ENCODE assay signal across 15 cellular contexts in genomic region chr22:20141186-20142077, GRCh38. TPM values are rescaled to one million over a fixed set of nuclear protein-coding genes. Genes with fewer than 3 reads are reported as not detected.
DNase-seq lines count a peak whose midpoint lies in the region; ATAC-seq and TF ChIP-seq lines count a peak whose summit lies in the region.
"Had no signal": no experiment of that assay in that cellular context is flagged by ENCODE, and none has a peak within 500 bp of the region (broad histone marks: within the 10 kb centered on the region; RNA-seq: fewer than 3 reads in every experiment).

No MANE protein-coding gene starts in this region.

- H3K27me3 ChIP-seq in skeletal muscle satellite cell (ENCODE audit: control insufficient read depth, insufficient read depth, low read length) (no peaks in the 10 kb centered on the region), vagina (no peaks in the 10 kb centered on the region)

- H3K9ac ChIP-seq in skeletal muscle satellite cell (ENCODE audit: low read depth, low read length): peak overlapping the region; percentile 62

- ATAC-seq in HG03025 (IDR thresholded peaks at IDR 0.05; ENCODE audit: low FRiP score, unreplicated experiment): no peak

- H3K36me3 ChIP-seq in skeletal muscle satellite cell (ENCODE audit: insufficient read depth, low read length) (peaks cover 26% of the 10 kb centered on the region), vagina (peaks cover 0 to 23% of the 10 kb centered on the region in 2 donors)

- no peak for TF ChIP-seq CTCF in foreskin fibroblast (IDR thresholded peaks at IDR 0.05; ENCODE audit: low read depth, low read length)
- TF ChIP-seq CTCF in vagina (IDR thresholded peaks at IDR 0.05): no peak

- no peak overlapping the region for H3K4me3 ChIP-seq in foreskin fibroblast (ENCODE audit: low read depth in 1 of 2, low read length in 2 of 2)
- H3K4me3 ChIP-seq in skeletal muscle satellite cell (ENCODE audit: low read length): peak overlapping the region; percentile 31
- H3K4me3 ChIP-seq in vagina: no peak overlapping the region
- H3K4me3 ChIP-seq: lung had no signal

- intact Hi-C loops in vagina (cut with DNase I): no loop called here

- peak; percentile 81 for DNase-seq in GM03348 (ENCODE audit: low spot score)
- DNase-seq in T1000 (lab: John Stamatoyannopoulos, UW): peak; percentile 56
- peak; percentile 67 to 77 for DNase-seq in foreskin fibroblast
- no peak for DNase-seq in effector CD4-positive, alpha-beta T cell
- no peak for DNase-seq in vagina (ENCODE audit: extremely low spot score in 2 of 2)
- DNase-seq: activated gamma-delta T cell, DMS 273 treated with DMSO at 0.1 percent for 48 hours, hypothalamus, NCI-H2107 had no signal

- H3K4me2 ChIP-seq in skeletal muscle satellite cell (ENCODE audit: low read length): peak overlapping the region; percentile 64

- H3K9me3 ChIP-seq in skeletal muscle satellite cell (replicated peaks; ENCODE audit: low read length) (no peaks in the 10 kb centered on the region), vagina (no peaks in the 10 kb centered on the region)

- H3K4me1 ChIP-seq in skeletal muscle satellite cell (ENCODE audit: control insufficient read depth, insufficient read depth, low read length): peaks cover 41% of the 10 kb centered on the region
- H3K4me1 ChIP-seq in vagina: peaks cover 23% of the 10 kb centered on the region

- H3K27ac ChIP-seq in vagina: no peak overlapping the region

- TF ChIP-seq POLR2A in vagina (IDR thresholded peaks at IDR 0.05): no peak

RNA-seq across cellular contexts. Expression of gene CCDC188, which starts 9.4 kb away (rescaled TPM):
- 2.0 TPM in 2 replicates for total RNA-seq in skeletal muscle satellite cell (2012; rRNA removed)
- total RNA-seq in vagina: not detected
- total RNA-seq: activated CD8-positive, alpha-beta memory T cell treated with anti-CD3 and anti-CD28 coated beads for 36 hours; bronchial epithelial cell; SK-MEL-5 had no signal

RNA-seq across cellular contexts. Expression of gene ZDHHC8, which starts 9.8 kb away (rescaled TPM):
- 10.3 and 11.4 TPM in 2 replicates for total RNA-seq in skeletal muscle satellite cell (2012; rRNA removed)
- 22.6 TPM for total RNA-seq in vagina

RNA-seq across cellular contexts. Expression of gene TRMT2A, which starts 24.4 kb away (rescaled TPM):
- total RNA-seq in skeletal muscle satellite cell (2012; rRNA removed): 34.2 and 43.9 TPM in 2 replicates
- 66.5 TPM for total RNA-seq in vagina

RNA-seq across cellular contexts. Expression of gene RANBP1, which starts 25.5 kb away (rescaled TPM):
- total RNA-seq in skeletal muscle satellite cell (2012; rRNA removed): 325 and 449 TPM in 2 replicates
- total RNA-seq in vagina: 177 TPM

Comparison
In these comparisons a context has a peak if more than half of its experiments do, and no peak if none do; other contexts are left out.
1. DNase-seq: peak in GM03348 (single experiment), T1000 (single experiment) and foreskin fibroblast (2 of 2); none in effector CD4-positive, alpha-beta T cell (single experiment) and vagina (0 of 2).